23 cellular contexts compared by ENCODE assay signal in genomic region chr1:109996476-109996875, GRCh38. TPM values are rescaled to one million over a fixed set of nuclear protein-coding genes. Genes with fewer than 3 reads are reported as not detected.
DNase-seq lines count a peak whose midpoint lies in the region; TF ChIP-seq lines count a peak whose summit lies in the region.
"Had no signal": no experiment of that assay in that cellular context is flagged by ENCODE, and none has a peak within 500 bp of the region (broad histone marks: within the 10 kb centered on the region; RNA-seq: fewer than 3 reads in every experiment).

No MANE protein-coding gene starts in this region.

- H3K4me2 ChIP-seq in mammary epithelial cell (ENCODE audit: insufficient read depth, low read depth, low read length) (no peak overlapping the region), mesenchymal stem cell (ENCODE audit: low read length, poor library complexity, severe bottlenecking) (no peak overlapping the region)
- H3K4me2 ChIP-seq: KMS-11 had no signal

- no peak overlapping the region for H3K4me3 Mint-ChIP-seq in MCF 10A (ENCODE audit: unreplicated experiment)
- H3K4me3 Mint-ChIP-seq: activated CD8-positive, alpha-beta T cell treated with anti-CD3 and anti-CD28 coated beads, Interleukin-2, amount 10 ng/mL, durations not matched to agents 7 days and 5 days; activated naive CD8-positive, alpha-beta T cell treated with anti-CD3 and anti-CD28 coated beads, Interleukin-2, amount 50 U/mL, for 24 hours; naive thymus-derived CD8-positive, alpha-beta T cell had no signal

- H3K14ac ChIP-seq in mesenchymal stem cell (ENCODE audit: low read length in 2 of 2) = no peak overlapping the region

- H3K27me3 ChIP-seq in mammary epithelial cell (ENCODE audit: insufficient read depth, low read length) = no peaks in the 10 kb centered on the region
- no peaks in the 10 kb centered on the region for H3K27me3 ChIP-seq in mesenchymal stem cell (ENCODE audit: control insufficient read depth in 1 of 2, insufficient read depth in 1 of 2, low read length in 2 of 2)
- H3K27me3 ChIP-seq: spleen, tibial artery had no signal

- WGBS in mammary epithelial cell (ENCODE audit: low coverage, missing lambda C conversion rate) = 61% methylated on average over 5 of the region's 5 CpGs
- 80% methylated on average over 5 of the region's 5 CpGs for WGBS in mesenchymal stem cell

- peak; percentile 73 for DNase-seq in MCF 10A (ENCODE audit: unreplicated experiment)
- no peak for DNase-seq in mammary epithelial cell
- peak; percentile 88 for DNase-seq in mesenchymal stem cell
- DNase-seq in SIG-M5 (lab: John Stamatoyannopoulos, UW) = no peak
- DNase-seq in glomerular visceral epithelial cell (ENCODE audit: extremely low spot score) = no peak
- no peak for DNase-seq in NCI-H146 (lab: John Stamatoyannopoulos, UW)
- DNase-seq in erythroblast (lab: John Stamatoyannopoulos, UW) = no peak
- DNase-seq: 8988T; activated CD8-positive, alpha-beta T cell treated with anti-CD3 and anti-CD28 coated beads, Interleukin-2, amount 10 ng/mL, durations not matched to agents 7 days and 5 days; activated naive CD8-positive, alpha-beta T cell treated with anti-CD3 and anti-CD28 coated beads, Interleukin-2, amount 50 U/mL, for 24 hours; central memory CD4-positive, alpha-beta T cell; effector memory CD4-positive, alpha-beta T cell; naive thymus-derived CD8-positive, alpha-beta T cell; NCI-H1105; NCI-H82; RPMI8226; spleen; tibial artery; WERI-Rb-1 had no signal

- H4K91ac ChIP-seq in mesenchymal stem cell (ENCODE audit: low read length) = no peak overlapping the region

- H3K27ac Mint-ChIP-seq in MCF 10A (ENCODE audit: low read depth, unreplicated experiment) = no peak overlapping the region
- H3K27ac Mint-ChIP-seq: activated CD8-positive, alpha-beta T cell treated with anti-CD3 and anti-CD28 coated beads, Interleukin-2, amount 10 ng/mL, durations not matched to agents 7 days and 5 days; activated naive CD8-positive, alpha-beta T cell treated with anti-CD3 and anti-CD28 coated beads, Interleukin-2, amount 50 U/mL, for 24 hours had no signal

- H3K4me1 Mint-ChIP-seq in MCF 10A (ENCODE audit: insufficient read depth, unreplicated experiment) = peaks cover 37% of the 10 kb centered on the region

- H3K9me3 Mint-ChIP-seq in MCF 10A (ENCODE audit: unreplicated experiment) = no peaks in the 10 kb centered on the region
- H3K9me3 Mint-ChIP-seq: activated naive CD8-positive, alpha-beta T cell treated with anti-CD3 and anti-CD28 coated beads, Interleukin-2, amount 50 U/mL, for 24 hours; naive thymus-derived CD8-positive, alpha-beta T cell had no signal

- BruUV-seq in MCF 10A (replicated peaks; lab: Mats Ljungman, UMichigan) (no TSS peak), mammary epithelial cell (replicated peaks; lab: Mats Ljungman, UMichigan) (no TSS peak)

- no peak overlapping the region for H3K4ac ChIP-seq in mesenchymal stem cell (ENCODE audit: low read depth in 1 of 2, low read length in 2 of 2)

- TF ChIP-seq CTCF in MCF 10A (IDR thresholded peaks at IDR 0.05; ENCODE audit: unreplicated experiment) = no peak
- no peak for TF ChIP-seq CTCF in mammary epithelial cell (conservative IDR thresholded peaks at IDR 0.05 in 1 of 2, IDR thresholded peaks at IDR 0.05 in 1 of 2; ENCODE audit: extremely low read depth in 1 of 2, insufficient read depth in 1 of 2, low read depth in 1 of 2, low read length in 2 of 2)

- peaks cover 4% of the 10 kb centered on the region for H3K36me3 ChIP-seq in mammary epithelial cell (ENCODE audit: insufficient read depth, low read length)
- peaks cover 3 to 25% of the 10 kb centered on the region in 2 experiments for H3K36me3 ChIP-seq in mesenchymal stem cell (ENCODE audit: control insufficient read depth in 1 of 2, insufficient read depth in 2 of 2, low read depth in 1 of 2, low read length in 2 of 2)

- H3K27me3 Mint-ChIP-seq in MCF 10A (ENCODE audit: insufficient read depth, unreplicated experiment) = no peaks in the 10 kb centered on the region
- H3K27me3 Mint-ChIP-seq: activated naive CD8-positive, alpha-beta T cell treated with anti-CD3 and anti-CD28 coated beads, Interleukin-2, amount 50 U/mL, for 24 hours; naive thymus-derived CD8-positive, alpha-beta T cell; progenitor cell of endocrine pancreas had no signal

- no peak overlapping the region for H2BK120ac ChIP-seq in mesenchymal stem cell (ENCODE audit: low read depth, low read length)

- no peak for TF ChIP-seq POLR2A in erythroblast (IDR thresholded peaks at IDR 0.05; ENCODE audit: low read length)

- in situ Hi-C loops in mammary epithelial cell (cut with MboI; ENCODE audit: low sequenced_read_pairs in 2 of 2) = loop anchor here in 1 of 2 donors (25.0 kb wide), 1 partner anchor 359 kb away; no protein-coding TSS in a partner anchor

- H3K4me1 ChIP-seq in mammary epithelial cell (ENCODE audit: insufficient read depth, low read length) (peaks cover 10% of the 10 kb centered on the region), mesenchymal stem cell (ENCODE audit: control insufficient read depth, insufficient read depth, low read depth, low read length) (no peaks in the 10 kb centered on the region)

- no peak overlapping the region for H4K8ac ChIP-seq in mesenchymal stem cell (ENCODE audit: low read length)

- peaks cover 6% of the 10 kb centered on the region for H3K36me3 Mint-ChIP-seq in MCF 10A (ENCODE audit: insufficient read depth, unreplicated experiment)

- H3K9me3 ChIP-seq in mammary epithelial cell (replicated peaks; ENCODE audit: insufficient read depth, low read length) = no peaks in the 10 kb centered on the region
- no peaks in the 10 kb centered on the region for H3K9me3 ChIP-seq in mesenchymal stem cell (ENCODE audit: control insufficient read depth, low read length)
- H3K9me3 ChIP-seq: spleen, tibial artery had no signal

- H3K18ac ChIP-seq in mesenchymal stem cell (ENCODE audit: low read depth in 1 of 2, low read length in 2 of 2) = no peak overlapping the region

- H3K9ac ChIP-seq in mammary epithelial cell (ENCODE audit: insufficient read depth, low read length) (no peak overlapping the region), mesenchymal stem cell (ENCODE audit: low read length) (no peak overlapping the region)
- H3K9ac ChIP-seq: KMS-11 had no signal

- intact Hi-C loops in MCF 10A (cut with micrococcal nuclease) (no loop called here), mammary epithelial cell (cut with micrococcal nuclease) (no loop called here)

- peaks cover 36% of the 10 kb centered on the region for H3K79me1 ChIP-seq in mesenchymal stem cell (replicated peaks; ENCODE audit: low read length, poor library complexity, severe bottlenecking)

- CTCF ChIA-PET in MCF 10A (lab: Yijun Ruan, JAX) (interaction anchor here (0.6 to 7.3 kb wide), 7 partner anchors 10 to 448 kb away, joined by 3 to 49 read pairs (median 7); partner anchors contain the start of gene AHCYL1), mammary epithelial cell (lab: Charles Lee; ENCODE audit: low non-redundant PET) (no interaction called here)

- no peak overlapping the region for H3K4me3 ChIP-seq in mammary epithelial cell (replicated peaks in 1 of 3; ENCODE audit: insufficient read depth in 1 of 3, low read depth in 2 of 3, low read length in 3 of 3)
- no peak overlapping the region for H3K4me3 ChIP-seq in mesenchymal stem cell (ENCODE audit: insufficient read depth in 1 of 2, low read depth in 1 of 2, low read length in 2 of 2)
- H3K4me3 ChIP-seq: lung, spleen, tibial artery had no signal

- dilution Hi-C loops in mammary epithelial cell (cut with HindIII; ENCODE audit: low sequenced_read_pairs) = no loop called here

- H2AFZ ChIP-seq in mammary epithelial cell (ENCODE audit: low read depth, low read length) (no peak overlapping the region), mesenchymal stem cell (ENCODE audit: low read depth, low read length) (no peak overlapping the region)

- peak overlapping the region; percentile 54 for H2AK5ac ChIP-seq in mesenchymal stem cell (ENCODE audit: low read length, severe bottlenecking)

- H3K27ac ChIP-seq in mammary epithelial cell (ENCODE audit: insufficient read depth, low read depth, low read length) (no peak overlapping the region), cingulate gyrus (ENCODE audit: low read depth, low read length) (peak overlapping the region; percentile 87), mesenchymal stem cell (ENCODE audit: low read length, poor library complexity, severe bottlenecking) (no peak overlapping the region)
- H3K27ac ChIP-seq: KMS-11, spleen, tibial artery, WERI-Rb-1 had no signal

- H2BK12ac ChIP-seq in mesenchymal stem cell (ENCODE audit: low read length in 2 of 2) = no peak overlapping the region

- H3K79me2 ChIP-seq in mammary epithelial cell (ENCODE audit: insufficient read depth, low read length) = peaks cover 89% of the 10 kb centered on the region

- no peak overlapping the region for H2BK15ac ChIP-seq in mesenchymal stem cell (ENCODE audit: low read depth, poor library complexity, severe bottlenecking)

- H4K20me1 ChIP-seq in mammary epithelial cell (ENCODE audit: insufficient read depth, low read length) = no peaks in the 10 kb centered on the region

- H2BK5ac ChIP-seq in mesenchymal stem cell (ENCODE audit: low read depth, low read length, poor library complexity, severe bottlenecking) = no peak overlapping the region

- H3K23ac ChIP-seq in mesenchymal stem cell (ENCODE audit: low read length in 2 of 2) = no peak overlapping the region

- POLR2A ChIA-PET in MCF 10A (lab: Yijun Ruan, JAX) = interaction anchor here (1.1 to 4.6 kb wide), 4 partner anchors 11 to 222 kb away, joined by 3 to 45 read pairs (median 6); partner anchors contain the start of gene AHCYL1

RNA-seq across cellular contexts. Expression of gene AHCYL1, which starts 11.9 kb away (rescaled TPM):
- total RNA-seq in MCF 10A (2022) (104 and 106 TPM in 2 replicates), mammary epithelial cell (10 to 100 TPM; 71.2 to 72.2 TPM)
- 64.7 TPM for polyA plus RNA-seq in mammary epithelial cell
- 84.7 TPM for polyA minus RNA-seq in mammary epithelial cell
- polyA plus RNA-seq in mesenchymal stem cell (2013, experiment 1 of 2) = 84.2 TPM
- polyA plus RNA-seq in mesenchymal stem cell (2013, experiment 2 of 2) = 86.4 TPM

RNA-seq across cellular contexts. Expression of gene STRIP1, which starts 37.9 kb away (rescaled TPM):
- total RNA-seq in MCF 10A (2022) = 35.6 and 40.6 TPM in 2 replicates
- total RNA-seq in mammary epithelial cell = 10 to 100 TPM; 39.4 to 51.3 TPM
- 24.9 TPM for polyA plus RNA-seq in mammary epithelial cell
- 26.5 TPM for polyA minus RNA-seq in mammary epithelial cell
- 19.9 TPM for polyA plus RNA-seq in mesenchymal stem cell (2013, experiment 1 of 2)
- 19.7 TPM for polyA plus RNA-seq in mesenchymal stem cell (2013, experiment 2 of 2)

Comparison
In these comparisons a context has a peak if more than half of its experiments do, and no peak if none do; other contexts are left out.
1. DNase-seq: peak in MCF 10A (single experiment) and mesenchymal stem cell (single experiment); none in mammary epithelial cell (single experiment), SIG-M5 (single experiment), glomerular visceral epithelial cell (single experiment), NCI-H146 (single experiment) and erythroblast (0 of 2).